1 cellular context compared by ENCODE assay signal in the genomic region with DNA sequence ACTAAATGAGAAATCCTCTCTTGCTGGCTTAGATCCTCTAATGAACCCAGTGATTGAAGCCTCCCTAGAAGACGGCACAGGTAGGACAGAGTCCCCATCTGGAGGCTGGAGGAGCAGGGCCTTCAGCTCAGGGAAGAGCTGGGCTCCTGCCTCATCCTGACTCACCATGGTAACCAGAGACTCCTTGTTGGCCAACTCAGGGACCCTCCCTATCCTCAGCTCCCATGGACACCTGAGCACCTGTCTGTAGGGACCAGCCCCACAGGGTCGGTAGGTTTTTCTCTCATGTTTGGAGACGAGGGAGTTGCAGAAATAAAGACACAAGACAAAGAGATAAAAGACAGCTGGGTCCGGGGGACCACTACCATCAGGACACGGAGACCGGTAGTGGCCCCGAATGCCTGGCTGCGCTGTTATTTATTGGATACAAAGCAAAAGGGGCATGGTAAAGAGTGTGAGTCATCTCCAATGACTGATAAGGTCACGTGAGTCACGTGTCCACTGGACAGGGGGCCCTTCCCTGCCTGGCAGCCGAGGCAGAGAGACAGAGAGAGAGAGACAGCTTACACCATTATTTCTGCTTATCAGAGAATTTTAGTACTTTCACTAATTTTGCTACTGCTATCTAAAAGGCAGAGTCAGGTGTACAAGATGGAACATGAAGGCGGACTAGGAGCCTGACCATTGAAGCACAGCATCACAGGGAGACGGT.
TF ChIP-seq lines count a peak whose summit lies in the region.

No MANE protein-coding gene starts in this region.

TF ChIP-seq in SK-N-SH, 30 proteins besides CTCF, POLR2A, EP300 and RAD21 (continued from another document):
- TF ChIP-seq RCOR1 (IDR thresholded peaks at IDR 0.05; ENCODE audit: low read length) (no peak), SIN3A (IDR thresholded peaks at IDR 0.05; ENCODE audit: borderline replicate concordance, low read depth, low read length) (no peak), TCF12 (IDR thresholded peaks at IDR 0.05) (no peak), YY1 (IDR thresholded peaks at IDR 0.05; ENCODE audit: low read depth) (no peak)
